ENCODE assay signal across 17 cellular contexts in genomic region chr14:34046799-34047520, GRCh38.
A peak's percentile ranks its signal among the peaks of the same experiment; 100 is the strongest.
DNase-seq lines count a peak whose midpoint lies in the region; TF ChIP-seq lines count a peak whose summit lies in the region.
"Had no signal": no experiment of that assay in that cellular context is flagged by ENCODE, and none has a peak within 500 bp of the region (broad histone marks: within the 10 kb centered on the region; RNA-seq: fewer than 3 reads in every experiment).

No MANE protein-coding gene starts in this region.

- no peaks in the 10 kb centered on the region for H3K27me3 Mint-ChIP-seq in activated naive CD8-positive, alpha-beta T cell
- H3K27me3 Mint-ChIP-seq in activated naive CD8-positive, alpha-beta T cell treated with anti-CD3 and anti-CD28 coated beads for 36 hours: peaks cover 8% of the 10 kb centered on the region
- H3K27me3 Mint-ChIP-seq in activated T-helper 1 cell treated with anti-CD3 and anti-CD28 coated beads, Interleukin-12 subunit alpha, Interleukin-12 subunit beta, Interleukin-2, Interleukin-4 antibody, amounts not matched to agents 30 ng/mL and 10 ng/mL and 1 ng/mL, durations not matched to agents 14 hours and 24 hours and 36 hours (ENCODE audit: insufficient read depth): no peaks in the 10 kb centered on the region

- H3K4me3 ChIP-seq in smooth muscle cell: no peak overlapping the region
- no peak overlapping the region for H3K4me3 ChIP-seq in MM.1S (ENCODE audit: low read length)

- TF ChIP-seq CTCF in smooth muscle cell (IDR thresholded peaks at IDR 0.05; ENCODE audit: borderline replicate concordance, insufficient read depth, poor library complexity, severe bottlenecking) (no peak), MM.1S (IDR thresholded peaks at IDR 0.05; ENCODE audit: low read length) (no peak)

- H3K9ac ChIP-seq in smooth muscle cell (ENCODE audit: low read depth) (no peak overlapping the region), MM.1S (ENCODE audit: low read length) (no peak overlapping the region)

- H3K9me3 Mint-ChIP-seq in activated naive CD8-positive, alpha-beta T cell (ENCODE audit: low read depth): no peaks in the 10 kb centered on the region
- H3K9me3 Mint-ChIP-seq in activated naive CD8-positive, alpha-beta T cell treated with anti-CD3 and anti-CD28 coated beads for 36 hours: peaks cover 7% of the 10 kb centered on the region
- H3K9me3 Mint-ChIP-seq in activated T-helper 1 cell treated with anti-CD3 and anti-CD28 coated beads, Interleukin-12 subunit alpha, Interleukin-12 subunit beta, Interleukin-2, Interleukin-4 antibody, amounts not matched to agents 30 ng/mL and 10 ng/mL and 1 ng/mL, durations not matched to agents 14 hours and 24 hours and 36 hours: peaks cover 16% of the 10 kb centered on the region

- no peak for DNase-seq in activated naive CD8-positive, alpha-beta T cell treated with anti-CD3 and anti-CD28 coated beads for 36 hours
- DNase-seq in OCI-M1 (lab: John Stamatoyannopoulos, UW): peak; percentile 49
- DNase-seq in activated T-helper 1 cell treated with anti-CD3 and anti-CD28 coated beads, Interleukin-12 subunit alpha, Interleukin-12 subunit beta, Interleukin-2, Interleukin-4 antibody, amounts not matched to agents 30 ng/mL and 10 ng/mL and 1 ng/mL, durations not matched to agents 14 hours and 24 hours and 36 hours (ENCODE audit: low spot score): no peak
- DNase-seq in smooth muscle cell (lab: John Stamatoyannopoulos, UW; ENCODE audit: unreplicated experiment): no peak
- no peak for DNase-seq in NCI-H510A treated with DMSO at 0.1 percent for 48 hours (lab: John Stamatoyannopoulos, UW)
- DNase-seq in MM.1S: no peak
- DNase-seq: ACHN, DMS79 treated with DMSO at 0.1 percent for 48 hours, GF-D8, HCEC 1CT, KG1, NCI-H1092 treated with DMSO at 0.1 percent for 48 hours, NCI-H1694 treated with DMSO at 0.1 percent for 48 hours, NCI-H345, PC-3 had no signal

- no peak overlapping the region for H3K27ac Mint-ChIP-seq in activated naive CD8-positive, alpha-beta T cell
- no peak overlapping the region for H3K27ac Mint-ChIP-seq in activated naive CD8-positive, alpha-beta T cell treated with anti-CD3 and anti-CD28 coated beads for 36 hours
- H3K27ac Mint-ChIP-seq in activated T-helper 1 cell treated with anti-CD3 and anti-CD28 coated beads, Interleukin-12 subunit alpha, Interleukin-12 subunit beta, Interleukin-2, Interleukin-4 antibody, amounts not matched to agents 30 ng/mL and 10 ng/mL and 1 ng/mL, durations not matched to agents 14 hours and 24 hours and 36 hours: peak overlapping the region; percentile 9

- H3K36me3 ChIP-seq in smooth muscle cell (ENCODE audit: low read depth): no peaks in the 10 kb centered on the region
- no peaks in the 10 kb centered on the region for H3K36me3 ChIP-seq in MM.1S (replicated peaks; ENCODE audit: insufficient read depth, low read length)

- H3K27ac ChIP-seq in smooth muscle cell (ENCODE audit: low read depth) (no peak overlapping the region), MM.1S (ENCODE audit: low read length) (no peak overlapping the region)

- H3K4me2 ChIP-seq in smooth muscle cell (peak overlapping the region; percentile 19), MM.1S (ENCODE audit: low read depth, low read length) (no peak overlapping the region)

- H4K20me1 ChIP-seq in smooth muscle cell (ENCODE audit: low read depth) (no peaks in the 10 kb centered on the region), MM.1S (ENCODE audit: insufficient read depth, low read length) (no peaks in the 10 kb centered on the region)

- H3K79me2 ChIP-seq in smooth muscle cell (ENCODE audit: low read depth): no peaks in the 10 kb centered on the region
- no peaks in the 10 kb centered on the region for H3K79me2 ChIP-seq in MM.1S (ENCODE audit: low read length)

- peak overlapping the region; percentile 24 for H3K4me3 Mint-ChIP-seq in activated naive CD8-positive, alpha-beta T cell
- H3K4me3 Mint-ChIP-seq in activated naive CD8-positive, alpha-beta T cell treated with anti-CD3 and anti-CD28 coated beads for 36 hours: no peak overlapping the region
- no peak overlapping the region for H3K4me3 Mint-ChIP-seq in activated T-helper 1 cell treated with anti-CD3 and anti-CD28 coated beads, Interleukin-12 subunit alpha, Interleukin-12 subunit beta, Interleukin-2, Interleukin-4 antibody, amounts not matched to agents 30 ng/mL and 10 ng/mL and 1 ng/mL, durations not matched to agents 14 hours and 24 hours and 36 hours
- H3K4me3 Mint-ChIP-seq: CD4-positive, CD25-positive, alpha-beta regulatory T cell had no signal

- H3K27me3 ChIP-seq in smooth muscle cell (ENCODE audit: low read depth) (no peaks in the 10 kb centered on the region), MM.1S (replicated peaks; ENCODE audit: insufficient read depth, low read length) (no peaks in the 10 kb centered on the region)

- 62% methylated on average over 3 of the region's 3 CpGs for WGBS in smooth muscle cell (ENCODE audit: low lambda C conversion rate)

- peaks cover 63% of the 10 kb centered on the region for H3K4me1 Mint-ChIP-seq in activated naive CD8-positive, alpha-beta T cell (ENCODE audit: low read depth)
- H3K4me1 Mint-ChIP-seq in activated naive CD8-positive, alpha-beta T cell treated with anti-CD3 and anti-CD28 coated beads for 36 hours: peaks cover 34% of the 10 kb centered on the region
- peaks cover 77% of the 10 kb centered on the region for H3K4me1 Mint-ChIP-seq in activated T-helper 1 cell treated with anti-CD3 and anti-CD28 coated beads, Interleukin-12 subunit alpha, Interleukin-12 subunit beta, Interleukin-2, Interleukin-4 antibody, amounts not matched to agents 30 ng/mL and 10 ng/mL and 1 ng/mL, durations not matched to agents 14 hours and 24 hours and 36 hours (ENCODE audit: low read depth)

- H3K9me3 ChIP-seq in smooth muscle cell (replicated peaks; ENCODE audit: low read depth) (no peaks in the 10 kb centered on the region), MM.1S (replicated peaks; ENCODE audit: insufficient read depth, low read length) (no peaks in the 10 kb centered on the region)

- peaks cover 5% of the 10 kb centered on the region for H3F3A ChIP-seq in smooth muscle cell (ENCODE audit: low read depth)
- H3F3A ChIP-seq in MM.1S (ENCODE audit: insufficient read depth, low read length): no peaks in the 10 kb centered on the region

- no peak overlapping the region for H2AFZ ChIP-seq in smooth muscle cell (ENCODE audit: low read depth)
- H2AFZ ChIP-seq in MM.1S (ENCODE audit: low read length): no peak overlapping the region

- H3K9me2 ChIP-seq in MM.1S (replicated peaks; ENCODE audit: insufficient read depth, low read length): no peaks in the 10 kb centered on the region

- peaks cover 2% of the 10 kb centered on the region for H3K36me3 Mint-ChIP-seq in activated naive CD8-positive, alpha-beta T cell
- no peaks in the 10 kb centered on the region for H3K36me3 Mint-ChIP-seq in activated naive CD8-positive, alpha-beta T cell treated with anti-CD3 and anti-CD28 coated beads for 36 hours
- H3K36me3 Mint-ChIP-seq in activated T-helper 1 cell treated with anti-CD3 and anti-CD28 coated beads, Interleukin-12 subunit alpha, Interleukin-12 subunit beta, Interleukin-2, Interleukin-4 antibody, amounts not matched to agents 30 ng/mL and 10 ng/mL and 1 ng/mL, durations not matched to agents 14 hours and 24 hours and 36 hours (ENCODE audit: low read depth): peaks cover 21% of the 10 kb centered on the region
- H3K36me3 Mint-ChIP-seq: CD4-positive, CD25-positive, alpha-beta regulatory T cell had no signal

- intact Hi-C loops in activated T-helper 1 cell treated with anti-CD3 and anti-CD28 coated beads, Interleukin-12 subunit alpha, Interleukin-12 subunit beta, Interleukin-2, Interleukin-4 antibody, amounts not matched to agents 30 ng/mL and 10 ng/mL and 1 ng/mL, durations not matched to agents 14 hours and 24 hours and 36 hours (cut with micrococcal nuclease): loop anchor here (10.0 kb wide), 4 partner anchors 48 to 1972 kb away; partner anchors contain the start of genes ARHGAP5 and SPTSSA

- no peaks in the 10 kb centered on the region for H3K4me1 ChIP-seq in smooth muscle cell (ENCODE audit: low read depth)
- 0 out of 2 replicates have a peak, but pooled peaks cover 4% of the 10 kb centered on the region for H3K4me1 ChIP-seq in MM.1S (ENCODE audit: low read length)
